Comparison of ENCODE assay signal across 8 cellular contexts in genomic region chr19:40090256-40091204, GRCh38. TPM values are rescaled to one million over a fixed set of nuclear protein-coding genes. Genes with fewer than 3 reads are reported as not detected.
DNase-seq lines count a peak whose midpoint lies in the region; ATAC-seq and TF ChIP-seq lines count a peak whose summit lies in the region.

TSS of gene ZNF780A (minus strand) at chr19:40090943. CDS start at chr19:40084753, 6,190 bp downstream.

- peak within 1 kb of the TSS; percentile 100 for H3K4me3 Mint-ChIP-seq in activated CD4-positive, alpha-beta memory T cell treated with anti-CD3 and anti-CD28 coated beads for 36 hours

- H3K27ac ChIP-seq in AG04450 (ENCODE audit: low read depth, low read length) (peak within 1 kb of the TSS; percentile 83), left lung (peak within 1 kb of the TSS; percentile 89 to 99)

- peak; percentile 24 for DNase-seq in AG04450 (ENCODE audit: low read depth, low spot score)
- peak; percentile 70 for DNase-seq in NCI-H748 treated with DMSO at 0.1 percent for 48 hours (lab: John Stamatoyannopoulos, UW)
- peak; percentile 87 for DNase-seq in activated CD4-positive, alpha-beta memory T cell treated with anti-CD3 and anti-CD28 coated beads for 36 hours
- peak; percentile 54 to 69 for DNase-seq in dermis microvascular lymphatic vessel endothelial cell (ENCODE audit: low read depth in 2 of 2)
- DNase-seq in left lung: peak; percentile 84 to 94
- peak; percentile 63 for DNase-seq in stimulated activated CD4-positive, alpha-beta T cell treated with anti-CD3 and anti-CD28 coated beads, Interleukin-2, amount 100 ng/mL, for 4 hours (ENCODE audit: low read depth)

- CTCF ChIA-PET in AG04450 (lab: Charles Lee): interaction anchor here (1.1 kb wide), 1 partner anchor 75 kb away, joined by 3 read pairs; no protein-coding TSS in a partner anchor
- CTCF ChIA-PET in activated CD4-positive, alpha-beta memory T cell treated with anti-CD3 and anti-CD28 coated beads for 36 hours (lab: Charles Lee): interaction anchor here (0.7 to 1.0 kb wide), 2 partner anchors 25 to 88 kb away, joined by 3 read pairs; no protein-coding TSS in a partner anchor

- H3K27me3 Mint-ChIP-seq in activated CD4-positive, alpha-beta memory T cell treated with anti-CD3 and anti-CD28 coated beads for 36 hours: peaks cover 2% of the 10 kb centered on the region

- no peaks in the 10 kb centered on the region for H3K27me3 ChIP-seq in AG04450 (ENCODE audit: control insufficient read depth, insufficient read depth, low read length)
- peaks cover 0 to 6% of the 10 kb centered on the region in 2 donors for H3K27me3 ChIP-seq in left lung

- H3K4me3 ChIP-seq in AG04450 (ENCODE audit: low read depth, low read length) (peak within 1 kb of the TSS; percentile 96), left lung (peak within 1 kb of the TSS; percentile 55 to 73)

- peak within 1 kb of the TSS; percentile 99 for H3K27ac Mint-ChIP-seq in activated CD4-positive, alpha-beta memory T cell treated with anti-CD3 and anti-CD28 coated beads for 36 hours

- peaks cover 13 to 18% of the 10 kb centered on the region in 2 donors for H3K4me1 ChIP-seq in left lung

- H3K36me3 Mint-ChIP-seq in activated CD4-positive, alpha-beta memory T cell treated with anti-CD3 and anti-CD28 coated beads for 36 hours: peaks cover 8% of the 10 kb centered on the region

- peak; percentile 81 for ATAC-seq in GM19023 (IDR thresholded peaks at IDR 0.05; ENCODE audit: unreplicated experiment)
- ATAC-seq in HG03442 (IDR thresholded peaks at IDR 0.05; ENCODE audit: unreplicated experiment): peak; percentile 72
- peak; percentile 97 for ATAC-seq in left lung

- intact Hi-C loops in activated CD4-positive, alpha-beta memory T cell treated with anti-CD3 and anti-CD28 coated beads for 36 hours (cut with micrococcal nuclease): loop anchor here (2.0 to 5.0 kb wide), 3 partner anchors 34 to 102 kb away; partner anchors contain the start of genes MAP3K10, ZNF546 and ZNF780B
- intact Hi-C loops in left lung (cut with DNase I): no loop called here

- peaks cover 37% of the 10 kb centered on the region for H3K4me1 Mint-ChIP-seq in activated CD4-positive, alpha-beta memory T cell treated with anti-CD3 and anti-CD28 coated beads for 36 hours (ENCODE audit: low read depth)

- POLR2A ChIA-PET in AG04450 (lab: Yijun Ruan, JAX): interaction anchor here (1.0 kb wide), 1 partner anchor 100 kb away, joined by 3 read pairs; no protein-coding TSS in a partner anchor
- POLR2A ChIA-PET in activated CD4-positive, alpha-beta memory T cell treated with anti-CD3 and anti-CD28 coated beads for 36 hours (lab: Charles Lee): interaction anchor here (1.3 to 1.6 kb wide), 3 partner anchors 94 to 244 kb away, joined by 3 to 6 read pairs (median 6); partner anchors contain the start of genes FBL, PSMC4 and ZNF546

- H3K9me3 ChIP-seq in AG04450 (ENCODE audit: control insufficient read depth, insufficient read depth, low read length): no peaks in the 10 kb centered on the region
- H3K9me3 ChIP-seq in left lung: no peaks in the 10 kb centered on the region

- peaks cover 5% of the 10 kb centered on the region for H3K9me3 Mint-ChIP-seq in activated CD4-positive, alpha-beta memory T cell treated with anti-CD3 and anti-CD28 coated beads for 36 hours

- TF ChIP-seq CTCF in AG04450 (IDR thresholded peaks at IDR 0.05; ENCODE audit: low read depth, low read length) (no peak), left lung (IDR thresholded peaks at IDR 0.05) (no peak)

- no peaks in the 10 kb centered on the region for H3K36me3 ChIP-seq in left lung

RNA-seq across cellular contexts. Expression of gene ZNF780A, which starts in this region (rescaled TPM):
- 11.8 and 14.5 TPM in 2 replicates for polyA plus RNA-seq in AG04450 (2011; rRNA removed)
- 10.6 and 22.6 TPM in 2 replicates for polyA minus RNA-seq in AG04450 (2011; rRNA and poly(A)+ RNA removed)
- total RNA-seq in activated CD4-positive, alpha-beta memory T cell treated with anti-CD3 and anti-CD28 coated beads for 36 hours: 10 to 100 TPM; 17.2 to 17.3 TPM
- total RNA-seq in dermis microvascular lymphatic vessel endothelial cell (10.2 and 10.5 TPM in 2 replicates), left lung (10 to 100 TPM; 20.4 to 21.2 TPM)

Comparison
In these comparisons a context has a peak if more than half of its experiments do, and no peak if none do; other contexts are left out.
1. Peak in every context shown above with its lines: DNase-seq, ATAC-seq, H3K4me3 ChIP-seq and H3K27ac ChIP-seq.
2. DNase-seq: peak in every context shown above with its lines; median percentile 89 in left lung; 87 in activated CD4-positive, alpha-beta memory T cell treated with anti-CD3 and anti-CD28 coated beads for 36 hours; 70 in NCI-H748 treated with DMSO at 0.1 percent for 48 hours; 63 in stimulated activated CD4-positive, alpha-beta T cell treated with anti-CD3 and anti-CD28 coated beads, Interleukin-2, amount 100 ng/mL, for 4 hours; 62 in dermis microvascular lymphatic vessel endothelial cell; 24 in AG04450.